Comparison of ENCODE assay signal across 1 cellular context in genomic region chr1:24109686-24110475, GRCh38.
TF ChIP-seq lines count a peak whose summit lies in the region.

No MANE protein-coding gene starts in this region.

TF ChIP-seq in K562, 482 proteins besides CTCF, POLR2A, EP300 and RAD21:
- TF ChIP-seq ESRRA (IDR thresholded peaks at IDR 0.05; ENCODE audit: borderline replicate concordance, low read depth): peak; percentile 15; the same call in 1 of the 2 replicates
- TF ChIP-seq EGR1 (conservative IDR thresholded peaks at IDR 0.05): peak; percentile 40; the same call in 1 of the 2 replicates
- TF ChIP-seq, protein P1, sequence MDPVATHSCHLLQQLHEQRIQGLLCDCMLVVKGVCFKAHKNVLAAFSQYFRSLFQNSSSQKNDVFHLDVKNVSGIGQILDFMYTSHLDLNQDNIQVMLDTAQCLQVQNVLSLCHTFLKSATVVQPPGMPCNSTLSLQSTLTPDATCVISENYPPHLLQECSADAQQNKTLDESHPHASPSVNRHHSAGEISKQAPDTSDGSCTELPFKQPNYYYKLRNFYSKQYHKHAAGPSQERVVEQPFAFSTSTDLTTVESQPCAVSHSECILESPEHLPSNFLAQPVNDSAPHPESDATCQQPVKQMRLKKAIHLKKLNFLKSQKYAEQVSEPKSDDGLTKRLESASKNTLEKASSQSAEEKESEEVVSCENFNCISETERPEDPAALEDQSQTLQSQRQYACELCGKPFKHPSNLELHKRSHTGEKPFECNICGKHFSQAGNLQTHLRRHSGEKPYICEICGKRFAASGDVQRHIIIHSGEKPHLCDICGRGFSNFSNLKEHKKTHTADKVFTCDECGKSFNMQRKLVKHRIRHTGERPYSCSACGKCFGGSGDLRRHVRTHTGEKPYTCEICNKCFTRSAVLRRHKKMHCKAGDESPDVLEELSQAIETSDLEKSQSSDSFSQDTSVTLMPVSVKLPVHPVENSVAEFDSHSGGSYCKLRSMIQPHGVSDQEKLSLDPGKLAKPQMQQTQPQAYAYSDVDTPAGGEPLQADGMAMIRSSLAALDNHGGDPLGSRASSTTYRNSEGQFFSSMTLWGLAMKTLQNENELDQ (CRISPR knock-in tag; IDR thresholded peaks at IDR 0.05; ENCODE audit: borderline replicate concordance): no peak
- TF ChIP-seq HNRNPUL1 (IDR thresholded peaks at IDR 0.05; ENCODE audit: low read length): no peak
- TF ChIP-seq GABPA (tag; conservative IDR thresholded peaks at IDR 0.05; ENCODE audit: low read depth): no peak
- no peak for TF ChIP-seq SLC30A9 (CRISPR knock-in tag; IDR thresholded peaks at IDR 0.05)
